Comparison of ENCODE assay signal across 8 cellular contexts in genomic region chr20:50165687-50166554, GRCh38. TPM values are rescaled to one million over a fixed set of nuclear protein-coding genes. Genes with fewer than 3 reads are reported as not detected.
DNase-seq lines count a peak whose midpoint lies in the region; ATAC-seq and TF ChIP-seq lines count a peak whose summit lies in the region.

No MANE protein-coding gene starts in this region.

- in situ Hi-C loops in transverse colon (cut with MboI; ENCODE audit: low pct_ligation_motif_present in 1 of 4, low pct_unique_long_range_greater_than_20kb in 1 of 4, low sequenced_read_pairs in 3 of 4): loop anchor here in 2 of 4 donors (5.0 to 10.0 kb wide), 2 partner anchors 44 to 191 kb away; no protein-coding TSS in a partner anchor

- peak in 1 of 2 donors; percentile 50 for TF ChIP-seq POLR2A in heart left ventricle (IDR thresholded peaks at IDR 0.05)
- peak; percentile 14 for TF ChIP-seq POLR2A in transverse colon (IDR thresholded peaks at IDR 0.05)

- H3K27ac ChIP-seq in adipose tissue (ENCODE audit: low read depth, low read length): peak overlapping the region; percentile 3
- H3K27ac ChIP-seq in heart left ventricle: peak overlapping the region; percentile 74 to 92 (median 89)
- H3K27ac ChIP-seq in transverse colon: peak overlapping the region; percentile 83 to 86 (median 84)

- TF ChIP-seq EP300 in transverse colon (IDR thresholded peaks at IDR 0.05; ENCODE audit: low read depth): peak; percentile 76

- H3K36me3 ChIP-seq in heart left ventricle: no peaks in the 10 kb centered on the region
- H3K36me3 ChIP-seq in transverse colon: no peaks in the 10 kb centered on the region

- H3K4me1 ChIP-seq in heart left ventricle: peaks cover 0 to 39% (median 17%) of the 10 kb centered on the region in 12 donors
- H3K4me1 ChIP-seq in transverse colon: peaks cover 10 to 24% (median 16%) of the 10 kb centered on the region in 4 donors

- 5 to 7% (median 7%) methylated on average over 20 of the region's 20 CpGs for WGBS in adipose tissue, 3 donors
- 4 to 7% (median 6%) methylated on average over 20 of the region's 20 CpGs for WGBS in heart left ventricle, 4 donors
- WGBS in transverse colon (ENCODE audit: low coverage in 1 of 2), 2 donors: 2 to 3% methylated on average over 3 to 20 of the region's 20 CpGs

- H3K9me3 ChIP-seq in heart left ventricle: peaks cover 0 to 8% (median 0%) of the 10 kb centered on the region in 12 donors
- no peaks in the 10 kb centered on the region for H3K9me3 ChIP-seq in transverse colon

- ATAC-seq in HG02571 (IDR thresholded peaks at IDR 0.05; ENCODE audit: unreplicated experiment) (peak; percentile 84), heart left ventricle (peak; percentile 97 to 99 (median 98))

- H3K4me3 ChIP-seq in heart left ventricle: peak overlapping the region in 11 of 12 donors; percentile 0 to 45 (median 34)
- peak overlapping the region in 2 of 4 donors; percentile 20 to 43 for H3K4me3 ChIP-seq in transverse colon

- H3K27me3 ChIP-seq in heart left ventricle (no peaks in the 10 kb centered on the region), transverse colon (no peaks in the 10 kb centered on the region)

- intact Hi-C loops in heart left ventricle (cut with DNase I): loop anchor here in 4 of 10 donors (1.0 to 5.0 kb wide), 4 partner anchors 13 to 184 kb away; partner anchors contain the start of genes SNAI1 (in 3 of the 4) and PEDS1 (in 1 of the 4)
- intact Hi-C loops in transverse colon (cut with DNase I; ENCODE audit: low total_unique reads): no loop called here

- DNase-seq in GF-D8 (lab: John Stamatoyannopoulos, UW): peak; percentile 82
- DNase-seq in NCI-H128 (lab: John Stamatoyannopoulos, UW; ENCODE audit: unreplicated experiment): peak; percentile 92
- DNase-seq in SW 1271 (lab: John Stamatoyannopoulos, UW): peak; percentile 100
- peak; percentile 95 to 99 (median 97) for DNase-seq in heart left ventricle
- DNase-seq in pons (ENCODE audit: low spot score): peak; percentile 89
- DNase-seq in transverse colon: peak; percentile 98

- peak in 1 of 12 donors; percentile 18 for TF ChIP-seq CTCF in heart left ventricle (IDR thresholded peaks at IDR 0.05)
- TF ChIP-seq CTCF in transverse colon (IDR thresholded peaks at IDR 0.05): no peak

RNA-seq across cellular contexts. Expression of gene PEDS1, which starts 12.4 kb away (rescaled TPM):
- polyA plus RNA-seq in adipose tissue: 10 to 100 TPM; 10.6 to 53.5 (median 21.8) TPM
- total RNA-seq in heart left ventricle: 10 to 100 TPM; 13.7 to 37.4 (median 23.6) TPM
- 10 to 100 TPM; 28.4 to 35.3 TPM for polyA plus RNA-seq in heart left ventricle
- 10 to 100 TPM in 3 of 4 donors, 1 to 10 TPM in 1; 9.6 to 30.9 (median 23.2) TPM for total RNA-seq in transverse colon

RNA-seq across cellular contexts. Expression of gene CEBPB, which starts 24.7 kb away (rescaled TPM):
- polyA plus RNA-seq in adipose tissue (100 to 1,000 TPM in 1 of 3 donors, 10 to 100 TPM in 2; 25.1 to 214 (median 72.9) TPM), heart left ventricle (10 to 100 TPM; 14.7 to 19.8 TPM)
- total RNA-seq in heart left ventricle (100 to 1,000 TPM in 1 of 9 donors, 10 to 100 TPM in 8; 30.2 to 122 (median 63.3) TPM), transverse colon (10 to 100 TPM; 26.1 to 78.9 (median 57.1) TPM)

RNA-seq across cellular contexts. Expression of gene UBE2V1, which starts 53.0 kb away (rescaled TPM):
- 10 to 100 TPM; 45.8 to 85.7 (median 66.3) TPM for polyA plus RNA-seq in adipose tissue
- 100 to 1,000 TPM in 1 of 9 donors, 10 to 100 TPM in 8; 54.2 to 105 (median 84.8) TPM for total RNA-seq in heart left ventricle
- 10 to 100 TPM; 73.0 to 73.9 TPM for polyA plus RNA-seq in heart left ventricle
- 100 to 1,000 TPM in 1 of 4 donors, 10 to 100 TPM in 3; 23.7 to 104 (median 62.8) TPM for total RNA-seq in transverse colon

Comparison
In these comparisons a context has a peak if more than half of its experiments do, and no peak if none do; other contexts are left out.
1. H3K27ac ChIP-seq: peak in every context shown above with its lines; median percentile 89 in heart left ventricle; 84 in transverse colon; 3 in adipose tissue.